In genomic region chr7:139618482-139619366, GRCh38 we compare ENCODE assay signal across 8 cellular contexts.
A peak's percentile ranks its signal among the peaks of the same experiment; 100 is the strongest.
DNase-seq lines count a peak whose midpoint lies in the region; ATAC-seq and TF ChIP-seq lines count a peak whose summit lies in the region.

No MANE protein-coding gene starts in this region.

- H3K79me2 ChIP-seq in parathyroid adenoma: no peaks in the 10 kb centered on the region

- H3K9me3 Mint-ChIP-seq in activated CD4-positive, alpha-beta T cell treated with anti-CD3 and anti-CD28 coated beads, Interleukin-2, amount 10 ng/mL, durations not matched to agents 24 days and 14 days: no peaks in the 10 kb centered on the region

- peaks cover 22% of the 10 kb centered on the region for H3K36me3 Mint-ChIP-seq in activated CD4-positive, alpha-beta T cell treated with anti-CD3 and anti-CD28 coated beads, Interleukin-2, amount 10 ng/mL, durations not matched to agents 24 days and 14 days (ENCODE audit: low read depth)

- H3K4me3 Mint-ChIP-seq in activated CD4-positive, alpha-beta T cell treated with anti-CD3 and anti-CD28 coated beads, Interleukin-2, amount 10 ng/mL, durations not matched to agents 24 days and 14 days: no peak overlapping the region

- no peak overlapping the region for H3K9ac ChIP-seq in parathyroid adenoma

- H3K4me2 ChIP-seq in parathyroid adenoma (ENCODE audit: low read length): no peak overlapping the region

- no peaks in the 10 kb centered on the region for H3K27me3 ChIP-seq in parathyroid adenoma (ENCODE audit: control insufficient read depth, insufficient read depth, low read length)

- H3K9me3 ChIP-seq in parathyroid adenoma (ENCODE audit: control insufficient read depth, low read length): no peaks in the 10 kb centered on the region

- ATAC-seq in HG03095 (IDR thresholded peaks at IDR 0.05; ENCODE audit: unreplicated experiment): no peak

- H3K4me3 ChIP-seq in parathyroid adenoma (ENCODE audit: low read depth, low read length): no peak overlapping the region

- H3K36me3 ChIP-seq in parathyroid adenoma (ENCODE audit: control insufficient read depth, insufficient read depth, low read length): no peaks in the 10 kb centered on the region

- peak; percentile 75 for TF ChIP-seq CTCF in LNCAP (IDR thresholded peaks at IDR 0.05)
- peak; percentile 70 for TF ChIP-seq CTCF in parathyroid adenoma (IDR thresholded peaks at IDR 0.05)

- H3K27ac ChIP-seq in parathyroid adenoma: peak overlapping the region; percentile 47

- intact Hi-C loops in activated CD4-positive, alpha-beta T cell treated with anti-CD3 and anti-CD28 coated beads, Interleukin-2, amount 10 ng/mL, durations not matched to agents 24 days and 14 days (cut with micrococcal nuclease): loop anchor here (1.0 kb wide), 1 partner anchor 384 kb away; no protein-coding TSS in a partner anchor

- H3K27me3 Mint-ChIP-seq in activated CD4-positive, alpha-beta T cell treated with anti-CD3 and anti-CD28 coated beads, Interleukin-2, amount 10 ng/mL, durations not matched to agents 24 days and 14 days: no peaks in the 10 kb centered on the region

- peaks cover 31% of the 10 kb centered on the region for H3K4me1 ChIP-seq in parathyroid adenoma

- H3K4me1 Mint-ChIP-seq in activated CD4-positive, alpha-beta T cell treated with anti-CD3 and anti-CD28 coated beads, Interleukin-2, amount 10 ng/mL, durations not matched to agents 24 days and 14 days: peaks cover 5% of the 10 kb centered on the region

- no peak overlapping the region for H3K27ac Mint-ChIP-seq in activated CD4-positive, alpha-beta T cell treated with anti-CD3 and anti-CD28 coated beads, Interleukin-2, amount 10 ng/mL, durations not matched to agents 24 days and 14 days

- peak overlapping the region; percentile 44 for H2AFZ ChIP-seq in parathyroid adenoma

- DNase-seq in ELR (ENCODE audit: low read depth) (peak; percentile 53), fibroblast of gingiva (ENCODE audit: low read depth) (peak; percentile 26), NCI-H1436 (lab: John Stamatoyannopoulos, UW) (no peak), T1000 (lab: John Stamatoyannopoulos, UW) (no peak)
- DNase-seq in activated CD4-positive, alpha-beta T cell treated with anti-CD3 and anti-CD28 coated beads, Interleukin-2, amount 10 ng/mL, durations not matched to agents 24 days and 14 days: peak; percentile 85

Comparison
In these comparisons a context has a peak if more than half of its experiments do, and no peak if none do; other contexts are left out.
1. DNase-seq: peak in ELR (single experiment), activated CD4-positive, alpha-beta T cell treated with anti-CD3 and anti-CD28 coated beads, Interleukin-2, amount 10 ng/mL, durations not matched to agents 24 days and 14 days (single experiment) and fibroblast of gingiva (single experiment); none in NCI-H1436 (single experiment) and T1000 (single experiment).